ENCODE assay signal across 18 cellular contexts in genomic region chr5:33444542-33444941, GRCh38. TPM values are rescaled to one million over a fixed set of nuclear protein-coding genes. Genes with fewer than 3 reads are reported as not detected.
A peak's percentile ranks its signal among the peaks of the same experiment; 100 is the strongest.
DNase-seq lines count a peak whose midpoint lies in the region; ATAC-seq and TF ChIP-seq lines count a peak whose summit lies in the region.
"Had no signal": no experiment of that assay in that cellular context is flagged by ENCODE, and none has a peak within 500 bp of the region (broad histone marks: within the 10 kb centered on the region; RNA-seq: fewer than 3 reads in every experiment).

No MANE protein-coding gene starts in this region.

- H3K36me3 Mint-ChIP-seq in activated CD4-positive, alpha-beta T cell treated with anti-CD3 and anti-CD28 coated beads, Interleukin-2, amount 10 ng/mL, durations not matched to agents 24 days and 14 days (ENCODE audit: low read depth) = peaks cover 52% of the 10 kb centered on the region

- no peaks in the 10 kb centered on the region for H3K27me3 ChIP-seq in KMS-11 (ENCODE audit: insufficient read depth, low read depth)
- H3K27me3 ChIP-seq in ectodermal cell (ENCODE audit: control insufficient read depth, insufficient read depth, low read length, poor library complexity, severe bottlenecking) = no peaks in the 10 kb centered on the region
- no peaks in the 10 kb centered on the region for H3K27me3 ChIP-seq in trophoblast cell (ENCODE audit: insufficient read depth, low read length)
- H3K27me3 ChIP-seq: adrenal gland had no signal

- H3K27ac Mint-ChIP-seq in activated CD4-positive, alpha-beta T cell treated with anti-CD3 and anti-CD28 coated beads, Interleukin-2, amount 10 ng/mL, durations not matched to agents 24 days and 14 days = peak overlapping the region; percentile 57
- H3K27ac Mint-ChIP-seq: activated B cell treated with CpG ODN at 0.5 μM for 24 hours had no signal

- H3K9me3 ChIP-seq in ectodermal cell (ENCODE audit: control insufficient read depth, low read length) = no peaks in the 10 kb centered on the region
- H3K9me3 ChIP-seq in trophoblast cell (ENCODE audit: insufficient read depth, low read depth, low read length) = no peaks in the 10 kb centered on the region
- H3K9me3 ChIP-seq: adrenal gland, prostate gland had no signal

- H3K9ac ChIP-seq in KMS-11 = no peak overlapping the region
- no peak overlapping the region for H3K9ac ChIP-seq in trophoblast cell (ENCODE audit: low read length)

- H3K23ac ChIP-seq in trophoblast cell (ENCODE audit: low read length) = no peak overlapping the region

- WGBS in ectodermal cell, 2 experiments = 87 to 93% methylated on average over 4 of the region's 4 CpGs
- no CpG with 5 or more reads among the region's 4 CpGs for WGBS in trophoblast cell (ENCODE audit: extremely low coverage, insufficient coverage, insufficient read length)

- H4K91ac ChIP-seq in trophoblast cell (ENCODE audit: low read depth, low read length) = no peak overlapping the region

- no peak overlapping the region for H3K18ac ChIP-seq in trophoblast cell (ENCODE audit: low read length)

- intact Hi-C loops in activated CD4-positive, alpha-beta T cell treated with anti-CD3 and anti-CD28 coated beads, Interleukin-2, amount 10 ng/mL, durations not matched to agents 24 days and 14 days (cut with micrococcal nuclease) = loop anchor here (5.0 to 10.0 kb wide), 3 partner anchors 410 to 1132 kb away; partner anchors contain the start of genes MTMR12 and ZFR

- H3K79me2 ChIP-seq in KMS-11 (ENCODE audit: insufficient read depth, low read depth) (peaks cover 89% of the 10 kb centered on the region), trophoblast cell (ENCODE audit: control insufficient read depth, insufficient read depth, low read length, poor library complexity) (peaks cover 15% of the 10 kb centered on the region)

- H2AFZ ChIP-seq in KMS-11 (ENCODE audit: low read depth) (no peak overlapping the region), trophoblast cell (ENCODE audit: insufficient read depth, low read length, poor library complexity) (no peak overlapping the region)

- no peak overlapping the region for H4K8ac ChIP-seq in trophoblast cell (ENCODE audit: low read depth, low read length)

- H3K4me3 ChIP-seq in KMS-11 (IDR thresholded peaks at IDR 0.05; ENCODE audit: insufficient read depth, low read depth, low read length) = no peak overlapping the region
- H3K4me3 ChIP-seq in ectodermal cell (ENCODE audit: insufficient read depth, low read depth, low read length) = no peak overlapping the region
- no peak overlapping the region for H3K4me3 ChIP-seq in trophoblast cell (ENCODE audit: low read depth, low read length)
- H3K4me3 ChIP-seq: adrenal gland, prostate gland had no signal

- H3K79me1 ChIP-seq in trophoblast cell (ENCODE audit: low read length) = peaks cover 11% of the 10 kb centered on the region

- no peaks in the 10 kb centered on the region for H3K9me3 Mint-ChIP-seq in activated CD4-positive, alpha-beta T cell treated with anti-CD3 and anti-CD28 coated beads, Interleukin-2, amount 10 ng/mL, durations not matched to agents 24 days and 14 days
- H3K9me3 Mint-ChIP-seq: activated B cell treated with CpG ODN at 0.5 μM for 24 hours had no signal

- no peak overlapping the region for H2AK5ac ChIP-seq in trophoblast cell (ENCODE audit: low read length)

- H3K36me3 ChIP-seq in KMS-11 (ENCODE audit: insufficient read depth) = peaks cover 12% of the 10 kb centered on the region; the same call in 1 of the 2 replicates
- no peaks in the 10 kb centered on the region for H3K36me3 ChIP-seq in ectodermal cell (ENCODE audit: control insufficient read depth, insufficient read depth, low read length)
- peaks cover 8 to 14% of the 10 kb centered on the region in 2 experiments for H3K36me3 ChIP-seq in trophoblast cell (ENCODE audit: control insufficient read depth in 1 of 2, insufficient read depth in 2 of 2, low read length in 2 of 2)
- H3K36me3 ChIP-seq: prostate gland had no signal

- peak overlapping the region; percentile 39 for H3K4me3 Mint-ChIP-seq in activated CD4-positive, alpha-beta T cell treated with anti-CD3 and anti-CD28 coated beads, Interleukin-2, amount 10 ng/mL, durations not matched to agents 24 days and 14 days
- H3K4me3 Mint-ChIP-seq: activated B cell treated with CpG ODN at 0.5 μM for 24 hours had no signal

- H3K4me1 ChIP-seq in KMS-11 (ENCODE audit: low read depth, poor library complexity, severe bottlenecking) (peaks cover 28% of the 10 kb centered on the region), ectodermal cell (ENCODE audit: control insufficient read depth, insufficient read depth, low read length) (no peaks in the 10 kb centered on the region), trophoblast cell (ENCODE audit: control insufficient read depth in 1 of 2, insufficient read depth in 2 of 2, low read length in 2 of 2) (peaks cover 0 to 2% of the 10 kb centered on the region in 2 experiments)
- H3K4me1 ChIP-seq: prostate gland had no signal

- no peak overlapping the region for H3K14ac ChIP-seq in trophoblast cell (ENCODE audit: low read length)

- no peak overlapping the region for H2BK12ac ChIP-seq in trophoblast cell (ENCODE audit: low read length)

- H3K4ac ChIP-seq in trophoblast cell (ENCODE audit: low read depth, low read length) = peak overlapping the region; percentile 93

- peaks cover 38% of the 10 kb centered on the region for H3K4me1 Mint-ChIP-seq in activated CD4-positive, alpha-beta T cell treated with anti-CD3 and anti-CD28 coated beads, Interleukin-2, amount 10 ng/mL, durations not matched to agents 24 days and 14 days

- H4K12ac ChIP-seq in trophoblast cell (ENCODE audit: low read depth, low read length) = no peak overlapping the region

- DNase-seq in activated CD4-positive, alpha-beta T cell treated with anti-CD3 and anti-CD28 coated beads, Interleukin-2, amount 10 ng/mL, durations not matched to agents 24 days and 14 days = no peak
- no peak for DNase-seq in activated CD4-positive, alpha-beta T cell treated with anti-CD3 and anti-CD28 coated beads, Interleukin-2, amount 50 U/mL, for 48 hours
- DNase-seq in trophoblast cell (no peak), HCEC 1CT (no peak)
- DNase-seq: activated B cell treated with CpG ODN at 0.5 μM for 24 hours; activated CD8-positive, alpha-beta memory T cell treated with anti-CD3 and anti-CD28 coated beads, Interleukin-2, amount 50 U/mL, for 48 hours; adrenal gland; MM.1S; NCI-H2029; NCI-H526; stimulated activated CD4-positive, alpha-beta T cell treated with anti-CD3 and anti-CD28 coated beads, Interleukin-15, amount 100 ng/mL, for 24 hours; substantia nigra had no signal

- H3K27me3 Mint-ChIP-seq in activated CD4-positive, alpha-beta T cell treated with anti-CD3 and anti-CD28 coated beads, Interleukin-2, amount 10 ng/mL, durations not matched to agents 24 days and 14 days = no peaks in the 10 kb centered on the region
- H3K27me3 Mint-ChIP-seq: activated B cell treated with CpG ODN at 0.5 μM for 24 hours had no signal

- no peak overlapping the region for H2BK120ac ChIP-seq in trophoblast cell (ENCODE audit: insufficient read depth, low read length, poor library complexity)

- ATAC-seq in HG02571 (IDR thresholded peaks at IDR 0.05; ENCODE audit: unreplicated experiment) (no peak), GM18861 (IDR thresholded peaks at IDR 0.05; ENCODE audit: unreplicated experiment) (no peak)

- TF ChIP-seq CTCF in KMS-11 (conservative IDR thresholded peaks at IDR 0.05; ENCODE audit: low read depth, low read length) = no peak

- H2BK5ac ChIP-seq in trophoblast cell (ENCODE audit: low read depth, low read length, poor library complexity) = no peak overlapping the region

- no peak overlapping the region for H3K27ac ChIP-seq in KMS-11
- H3K27ac ChIP-seq in ectodermal cell (ENCODE audit: insufficient read depth, low read depth, low read length, poor library complexity, severe bottlenecking) = peak overlapping the region; percentile 11
- no peak overlapping the region for H3K27ac ChIP-seq in trophoblast cell (ENCODE audit: low read depth, low read length)
- H3K27ac ChIP-seq: adrenal gland, epithelial cell of prostate, prostate gland had no signal

- no peaks in the 10 kb centered on the region for H4K20me1 ChIP-seq in KMS-11 (ENCODE audit: insufficient read depth)

- H3K4me2 ChIP-seq in KMS-11 (0 out of 2 replicates have a peak overlapping the region, but pooled peaks have one; percentile 61), trophoblast cell (ENCODE audit: low read length) (no peak overlapping the region)

RNA-seq across cellular contexts. Expression of gene TARS1, which starts 3.8 kb away (rescaled TPM):
- total RNA-seq in activated CD4-positive, alpha-beta T cell treated with anti-CD3 and anti-CD28 coated beads, Interleukin-2, amount 10 ng/mL, durations not matched to agents 24 days and 14 days = 190 and 195 TPM in 2 replicates
- 96.2 TPM for polyA plus RNA-seq in ectodermal cell (2013, experiment 1 of 4)
- 109 TPM for polyA plus RNA-seq in ectodermal cell (2013, experiment 2 of 4)
- 72.9 TPM for polyA plus RNA-seq in ectodermal cell (2013, experiment 3 of 4)
- polyA plus RNA-seq in ectodermal cell (2013, experiment 4 of 4) = 86.0 TPM
- polyA plus RNA-seq in trophoblast cell (2013) = 453 and 466 TPM in 2 replicates
